In the genomic region with DNA sequence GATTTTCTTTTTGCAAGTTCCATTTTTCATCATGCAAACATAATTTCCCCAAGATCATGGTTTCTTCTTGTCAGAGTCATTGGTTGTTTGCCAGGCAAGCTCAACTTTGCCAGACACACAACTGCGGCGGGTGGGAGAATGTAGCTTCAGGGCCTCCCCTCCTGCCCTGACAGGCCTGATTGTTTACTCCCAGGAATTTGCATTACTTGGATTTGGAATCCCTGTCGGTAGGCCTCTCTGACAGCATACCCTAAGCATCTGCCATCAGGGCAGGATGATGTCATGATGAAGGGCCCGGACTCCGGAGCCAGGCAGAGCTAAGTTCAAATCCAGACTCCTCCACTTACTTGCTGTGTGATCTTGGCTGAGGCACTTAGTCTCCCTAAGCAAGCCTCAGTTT, we compare ENCODE assay signal across 14 cellular contexts. TPM values are rescaled to one million over a fixed set of nuclear protein-coding genes. Genes with fewer than 3 reads are reported as not detected.
DNase-seq lines count a peak whose midpoint lies in the region; ATAC-seq, FAIRE-seq and TF ChIP-seq lines count a peak whose summit lies in the region.
"Had no signal": no experiment of that assay in that cellular context is flagged by ENCODE, and none has a peak within 500 bp of the region (broad histone marks: within the 10 kb centered on the region; RNA-seq: fewer than 3 reads in every experiment).

No MANE protein-coding gene starts in this region.

- no peak overlapping the region for H3K4me2 ChIP-seq in mammary epithelial cell (ENCODE audit: insufficient read depth, low read depth, low read length)

- FAIRE-seq in HTR-8/SVneo (lab: Jason Lieb, UNC), result no peak
- FAIRE-seq: K562 had no signal

- TF ChIP-seq CTCF in mammary epithelial cell (conservative IDR thresholded peaks at IDR 0.05 in 1 of 2, IDR thresholded peaks at IDR 0.05 in 1 of 2; ENCODE audit: extremely low read depth in 1 of 2, insufficient read depth in 1 of 2, low read depth in 1 of 2, low read length in 2 of 2) (no peak), Calu3 (IDR thresholded peaks at IDR 0.05; ENCODE audit: unreplicated experiment) (no peak), natural killer cell (IDR thresholded peaks at IDR 0.05) (no peak)

- H3K4me3 ChIP-seq in mammary epithelial cell (replicated peaks in 1 of 3; ENCODE audit: insufficient read depth in 1 of 3, low read depth in 2 of 3, low read length in 3 of 3), result no peak overlapping the region
- H3K4me3 ChIP-seq: adrenal gland, K562, lung, upper lobe of right lung had no signal

- CTCF ChIA-PET in mammary epithelial cell (lab: Charles Lee; ENCODE audit: low non-redundant PET) (interaction anchor here (0.5 to 0.6 kb wide), 2 partner anchors 596 to 1014 kb away, joined by 3 read pairs; no protein-coding TSS in a partner anchor), Calu3 (lab: Charles Lee) (interaction anchor here (0.7 kb wide), 1 partner anchor 277 kb away, joined by 5 read pairs; no protein-coding TSS in a partner anchor)

- H2AFZ ChIP-seq in mammary epithelial cell (ENCODE audit: low read depth, low read length), result no peak overlapping the region

- WGBS in mammary epithelial cell (ENCODE audit: low coverage, missing lambda C conversion rate), result 0% methylated on average over 5 of the region's 5 CpGs

- BruUV-seq in mammary epithelial cell (replicated peaks; lab: Mats Ljungman, UMichigan) (no TSS peak), Calu3 (replicated peaks; lab: Mats Ljungman, UMichigan) (no TSS peak)

- in situ Hi-C loops in mammary epithelial cell (cut with MboI; ENCODE audit: low sequenced_read_pairs in 2 of 2), result loop anchor here in 1 of 2 donors (10.0 kb wide), 2 partner anchors 70 to 280 kb away; partner anchors contain the start of gene PDGFRB

- no peaks in the 10 kb centered on the region for H3K79me2 ChIP-seq in mammary epithelial cell (ENCODE audit: insufficient read depth, low read length)

- H3K4me3 Mint-ChIP-seq in Calu3 (ENCODE audit: low read depth, unreplicated experiment) (no peak overlapping the region), immature natural killer cell (no peak overlapping the region), natural killer cell (no peak overlapping the region)

- no peak for ATAC-seq in natural killer cell
- ATAC-seq: activated CD4-positive, CD25-positive, alpha-beta regulatory T cell treated with anti-CD3 and anti-CD28 coated beads, Interleukin-2, amount 50 U/mL, for 24 hours; K562; upper lobe of right lung had no signal

- H3K27me3 ChIP-seq in mammary epithelial cell (ENCODE audit: insufficient read depth, low read length), result no peaks in the 10 kb centered on the region
- H3K27me3 ChIP-seq: adrenal gland, upper lobe of right lung had no signal

- H3K27ac Mint-ChIP-seq in Calu3 (ENCODE audit: unreplicated experiment), result no peak overlapping the region
- no peak overlapping the region for H3K27ac Mint-ChIP-seq in immature natural killer cell
- no peak overlapping the region for H3K27ac Mint-ChIP-seq in natural killer cell

- H3K4me1 Mint-ChIP-seq in Calu3 (ENCODE audit: low read depth, unreplicated experiment) (peaks cover 19% of the 10 kb centered on the region), immature natural killer cell (peaks cover 7 to 8% of the 10 kb centered on the region in 2 donors), natural killer cell (peaks cover 7% of the 10 kb centered on the region in 2 donors)

- H3K4me1 ChIP-seq in mammary epithelial cell (ENCODE audit: insufficient read depth, low read length), result peaks cover 9% of the 10 kb centered on the region
- H3K4me1 ChIP-seq: adrenal gland had no signal

- no peak overlapping the region for H3K9ac ChIP-seq in mammary epithelial cell (ENCODE audit: insufficient read depth, low read length)

- no peaks in the 10 kb centered on the region for H3K9me3 ChIP-seq in mammary epithelial cell (replicated peaks; ENCODE audit: insufficient read depth, low read length)
- H3K9me3 ChIP-seq: adrenal gland, upper lobe of right lung had no signal

- no peaks in the 10 kb centered on the region for H4K20me1 ChIP-seq in mammary epithelial cell (ENCODE audit: insufficient read depth, low read length)

- peak; percentile 72 for DNase-seq in AG08395 (ENCODE audit: low spot score)
- DNase-seq in HTR-8/SVneo (ENCODE audit: insufficient read length, low spot score), result peak; percentile 74
- DNase-seq in mammary epithelial cell, result peak; percentile 93
- peak; percentile 95 for DNase-seq in islet precursor cell
- DNase-seq in NCI-H1105 (lab: John Stamatoyannopoulos, UW), result no peak
- no peak for DNase-seq in Calu3
- DNase-seq in immature natural killer cell, result no peak
- DNase-seq in natural killer cell, result no peak
- DNase-seq: adrenal gland, NCI-H1930, upper lobe of right lung had no signal

- no peaks in the 10 kb centered on the region for H3K36me3 ChIP-seq in mammary epithelial cell (ENCODE audit: insufficient read depth, low read length)
- H3K36me3 ChIP-seq: adrenal gland, upper lobe of right lung had no signal

- no peak overlapping the region for H3K27ac ChIP-seq in mammary epithelial cell (ENCODE audit: insufficient read depth, low read depth, low read length)
- H3K27ac ChIP-seq: adrenal gland, upper lobe of right lung had no signal

- H3K36me3 Mint-ChIP-seq in Calu3 (ENCODE audit: insufficient read depth, unreplicated experiment) (peaks cover 9% of the 10 kb centered on the region), immature natural killer cell (no peaks in the 10 kb centered on the region), natural killer cell (no peaks in the 10 kb centered on the region)

- intact Hi-C loops in mammary epithelial cell (cut with micrococcal nuclease), result loop anchor here (10.0 kb wide), 2 partner anchors 430 to 600 kb away; partner anchors contain the start of genes HMGXB3 and TIGD6
- intact Hi-C loops in Calu3 (cut with micrococcal nuclease; ENCODE audit: unreplicated experiment), result no loop called here
- intact Hi-C loops in natural killer cell (cut with micrococcal nuclease), result no loop called here

- dilution Hi-C loops in mammary epithelial cell (cut with HindIII; ENCODE audit: low sequenced_read_pairs), result no loop called here

- no peaks in the 10 kb centered on the region for H3K9me3 Mint-ChIP-seq in Calu3 (ENCODE audit: low read depth, unreplicated experiment)
- H3K9me3 Mint-ChIP-seq in immature natural killer cell, result no peaks in the 10 kb centered on the region
- H3K9me3 Mint-ChIP-seq in natural killer cell, result no peaks in the 10 kb centered on the region

- H3K27me3 Mint-ChIP-seq in Calu3 (ENCODE audit: unreplicated experiment), result peaks cover 20% of the 10 kb centered on the region
- H3K27me3 Mint-ChIP-seq in immature natural killer cell (ENCODE audit: low read depth in 3 of 3), result peaks cover 0 to 3% (median 0%) of the 10 kb centered on the region in 3 donors
- H3K27me3 Mint-ChIP-seq in natural killer cell (ENCODE audit: low read depth in 2 of 2), result no peaks in the 10 kb centered on the region

RNA-seq across cellular contexts. Expression of gene RPS14, which starts 15.0 kb away (rescaled TPM):
- 1,000 to 10,000 TPM; 1,819 to 2,158 TPM for total RNA-seq in mammary epithelial cell
- polyA plus RNA-seq in mammary epithelial cell, result 6,134 TPM
- polyA minus RNA-seq in mammary epithelial cell, result 1,433 TPM
- 2,194 and 2,330 TPM in 2 replicates for total RNA-seq in Calu3 (2022)
- 1,000 to 10,000 TPM; 3,321 to 6,011 (median 3,509) TPM for polyA plus RNA-seq in immature natural killer cell
- total RNA-seq in natural killer cell, result 1,000 to 10,000 TPM; 1,744 to 2,278 (median 2,016) TPM

RNA-seq across cellular contexts. Expression of gene CD74, which starts 21.8 kb away (rescaled TPM):
- total RNA-seq in mammary epithelial cell (1 to 10 TPM; 6.8 to 9.7 TPM), Calu3 (2022) (773 and 1,091 TPM in 2 replicates), natural killer cell (100 to 1,000 TPM; 550 to 913 (median 748) TPM)
- polyA plus RNA-seq in mammary epithelial cell (7.4 TPM), immature natural killer cell (1,000 to 10,000 TPM in 2 of 3 donors, 100 to 1,000 TPM in 1; 982 to 1,268 (median 1,061) TPM)
- 22.1 TPM for polyA minus RNA-seq in mammary epithelial cell

Comparison
In these comparisons a context has a peak if more than half of its experiments do, and no peak if none do; other contexts are left out.
1. DNase-seq: peak in AG08395 (single experiment), HTR-8/SVneo (single experiment), mammary epithelial cell (single experiment) and islet precursor cell (single experiment); none in NCI-H1105 (single experiment), Calu3 (single experiment), immature natural killer cell (0 of 3) and natural killer cell (single experiment).
2. RNA of gene CD74, which starts 21.8 kb away (total RNA-seq): 773 to 1,091 TPM in Calu3 and 550 to 913 TPM in natural killer cell; 6.8 to 9.7 TPM in mammary epithelial cell; every median in the first group is over 10 times any median in the second.